In the genomic region with DNA sequence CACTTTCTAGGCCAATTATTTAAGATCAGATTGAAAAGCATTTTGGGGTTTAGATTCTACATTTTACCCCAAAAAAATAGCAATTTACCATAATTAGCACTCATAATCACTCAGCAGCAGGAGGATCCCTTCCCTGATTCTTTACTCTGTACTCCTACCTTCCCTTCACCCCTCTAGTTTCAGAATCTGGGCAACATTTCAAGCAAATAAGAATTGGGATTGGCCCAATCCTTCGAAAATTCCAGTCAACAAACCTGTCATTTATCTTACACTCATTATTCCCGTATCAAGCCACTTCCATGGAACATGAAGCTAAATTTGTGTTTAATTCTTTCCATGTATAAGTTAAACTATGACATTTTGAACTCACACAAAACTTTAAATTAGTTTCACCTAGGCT, we compare ENCODE assay signal across 5 cellular contexts.
"Had no signal": no experiment of that assay in that cellular context is flagged by ENCODE, and none has a peak within 500 bp of the region (broad histone marks: within the 10 kb centered on the region; RNA-seq: fewer than 3 reads in every experiment).

No MANE protein-coding gene starts in this region.

- DNase-seq: IMR-90, KBM-7 had no signal

- H3K27ac ChIP-seq: HL-60 had no signal

- FAIRE-seq: HTR-8/SVneo, K562 had no signal

- ATAC-seq: K562 had no signal

- H3K4me3 ChIP-seq: K562 had no signal
